ENCODE assay signal across 32 cellular contexts in the genomic region with DNA sequence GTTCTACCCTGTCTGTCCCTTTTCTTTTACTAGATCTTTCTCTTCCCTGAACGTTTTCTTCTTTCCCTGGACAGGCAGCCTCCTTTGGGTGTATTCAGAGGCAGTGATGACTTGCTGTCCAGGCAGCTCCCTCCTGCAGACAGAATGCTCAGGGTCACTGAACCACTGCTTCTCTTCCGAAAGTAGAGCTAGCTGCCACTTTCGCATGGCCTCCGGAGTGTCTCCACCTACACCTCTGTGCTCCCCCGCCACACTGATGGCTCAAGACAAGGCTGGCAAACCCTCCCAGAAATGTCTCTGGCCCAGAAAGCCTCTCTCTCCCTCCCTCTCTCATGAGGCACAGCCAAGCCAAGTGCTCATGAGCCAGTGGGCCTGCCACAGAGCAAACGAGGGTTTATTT.
"Had no signal": no experiment of that assay in that cellular context is flagged by ENCODE, and none has a peak within 500 bp of the region (broad histone marks: within the 10 kb centered on the region; RNA-seq: fewer than 3 reads in every experiment).

No MANE protein-coding gene starts in this region.

- H2AFZ ChIP-seq: PC-9 had no signal

- H3K4me3 ChIP-seq: MG63, PC-9, SJCRH30, SK-N-MC had no signal

- H3K36me3 ChIP-seq: MG63, SJCRH30 had no signal

- ATAC-seq: Panc1, Right ventricle myocardium inferior, SK-N-SH treated with all-trans-retinoic acid at 6 μM for 48 hours had no signal

- H3K27ac ChIP-seq: PC-9, RWPE1, SJCRH30, SK-N-MC had no signal

- H3K4me1 ChIP-seq: SJCRH30 had no signal

- H3K27me3 ChIP-seq: MG63, SJCRH30 had no signal

- H3K9me3 ChIP-seq: MG63, SJCRH30 had no signal

- H3K4me2 ChIP-seq: PC-9 had no signal

- DNase-seq: Kasumi-1, KG1, MG63, NCI-H1048, NCI-H1092 treated with DMSO at 0.1 percent for 48 hours, NCI-H1105 treated with DMSO at 0.1 percent for 48 hours, NCI-H1417, NCI-H1436, NCI-H146, NCI-H1694, NCI-H187, NCI-H1930, NCI-H2029 treated with DMSO at 0.1 percent for 48 hours, NCI-H2081 treated with DMSO at 0.1 percent for 48 hours, NCI-H2107, NCI-H2171, NCI-H345, NCI-H446, NCI-H510A treated with DMSO at 0.1 percent for 48 hours, NCI-H526, NCI-H69, NCI-H748 treated with DMSO at 0.1 percent for 48 hours, NCI-H82, PC-9, SHP77, SIG-M5, SJCRH30 had no signal
